Comparison of ENCODE assay signal across 37 cellular contexts in the genomic region with DNA sequence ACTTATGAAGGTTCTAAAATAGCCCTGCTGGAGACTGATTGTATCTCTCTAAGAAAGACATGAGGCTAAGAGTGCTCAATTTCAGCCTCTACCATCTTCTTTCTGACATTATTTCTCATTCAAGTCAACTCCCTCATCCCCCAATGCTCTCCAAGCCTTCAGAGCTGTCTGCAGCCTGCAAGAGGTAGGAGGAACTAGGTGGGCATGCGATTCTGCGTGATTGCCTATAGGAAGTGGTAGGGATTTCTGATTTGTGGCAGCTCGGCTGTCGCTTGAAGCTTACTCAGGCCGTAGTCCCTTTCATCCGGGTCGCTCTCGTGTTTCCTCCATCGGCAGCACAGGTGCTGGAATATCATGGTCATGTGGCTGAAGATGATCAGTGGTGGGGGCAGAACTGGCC.
"Had no signal": no experiment of that assay in that cellular context is flagged by ENCODE, and none has a peak within 500 bp of the region (broad histone marks: within the 10 kb centered on the region; RNA-seq: fewer than 3 reads in every experiment).

No MANE protein-coding gene starts in this region.

- H3K27ac Mint-ChIP-seq: activated CD4-positive, alpha-beta memory T cell treated with anti-CD3 and anti-CD28 coated beads, Interleukin-2, amount 10 ng/mL, durations not matched to agents 7 days and 5 days; activated CD4-positive, alpha-beta T cell treated with anti-CD3 and anti-CD28 coated beads for 36 hours; activated CD4-positive, alpha-beta T cell treated with anti-CD3 and anti-CD28 coated beads, Interleukin-2, amount 10 ng/mL, durations not matched to agents 7 days and 5 days; activated CD8-positive, alpha-beta memory T cell treated with anti-CD3 and anti-CD28 coated beads, Interleukin-2, amount 10 ng/mL, durations not matched to agents 7 days and 5 days; activated CD8-positive, alpha-beta T cell treated with anti-CD3 and anti-CD28 coated beads, Interleukin-2, amount 10 ng/mL, durations not matched to agents 7 days and 5 days; activated naive CD4-positive, alpha-beta T cell treated with anti-CD3 and anti-CD28 coated beads, Interleukin-2, amount 10 ng/mL, durations not matched to agents 7 days and 5 days; activated naive CD8-positive, alpha-beta T cell; activated naive CD8-positive, alpha-beta T cell treated with anti-CD3 and anti-CD28 coated beads, Interleukin-2, amount 50 U/mL, for 24 hours; activated T-cell treated with anti-CD3 and anti-CD28 coated beads, Interleukin-2, amount 50 U/mL, for 24 hours; activated T-helper 2 cell treated with anti-CD3 and anti-CD28 coated beads, Interferon-gamma antibody, Interleukin-2, Interleukin-4, amounts not matched to agents 10 μg/mL and 5 μg/mL and 100 μg/mL, durations not matched to agents 14 hours and 24 hours and 36 hours; T-helper 1 cell treated with Interleukin-12 subunit alpha and Interleukin-12 subunit beta and Interleukin-4 antibody, amounts not matched to agents 30 μg/mL and 1 μg/mL, for 36 hours; T-helper 2 cell treated with Interferon-gamma antibody and Interleukin-4, amounts not matched to agents 5 μg/mL and 100 μg/mL, for 36 hours had no signal

- H3K4me1 Mint-ChIP-seq: central memory CD8-positive, alpha-beta T cell had no signal

- ATAC-seq: activated CD4-positive, alpha-beta T cell treated with anti-CD3 and anti-CD28 coated beads for 36 hours; activated CD4-positive, CD25-positive, alpha-beta regulatory T cell treated with anti-CD3 and anti-CD28 coated beads, Interleukin-2, amount 50 U/mL, for 24 hours; activated CD8-positive, alpha-beta memory T cell treated with anti-CD3 and anti-CD28 coated beads, Interleukin-2, amount 10 ng/mL, durations not matched to agents 7 days and 5 days; activated CD8-positive, alpha-beta T cell treated with anti-CD3 and anti-CD28 coated beads, Interleukin-2, amount 10 ng/mL, durations not matched to agents 7 days and 5 days; activated naive CD8-positive, alpha-beta T cell treated with anti-CD3 and anti-CD28 coated beads, Interleukin-2, amount 50 U/mL, for 24 hours; WTC11 had no signal

- H3K36me3 Mint-ChIP-seq: activated CD8-positive, alpha-beta memory T cell treated with anti-CD3 and anti-CD28 coated beads, Interleukin-2, amount 10 ng/mL, durations not matched to agents 7 days and 5 days; activated naive CD4-positive, alpha-beta T cell treated with anti-CD3 and anti-CD28 coated beads, Interleukin-2, amount 10 ng/mL, durations not matched to agents 7 days and 5 days; activated naive CD4-positive, alpha-beta T cell treated with anti-CD3 and anti-CD28 coated beads, Interleukin-2, amount 50 U/mL, for 24 hours; activated naive CD8-positive, alpha-beta T cell; WTC11 had no signal

- H3K27ac ChIP-seq: ascending aorta, cardiac muscle cell, WERI-Rb-1 had no signal

- H3K9me3 ChIP-seq: ascending aorta had no signal

- H3K36me3 ChIP-seq: ascending aorta, cardiac muscle cell, WERI-Rb-1 had no signal

- H3K9me3 Mint-ChIP-seq: activated naive CD4-positive, alpha-beta T cell treated with anti-CD3 and anti-CD28 coated beads, Interleukin-2, amount 50 U/mL, for 24 hours; activated naive CD8-positive, alpha-beta T cell treated with anti-CD3 and anti-CD28 coated beads, Interleukin-2, amount 10 ng/mL, durations not matched to agents 7 days and 5 days; activated naive CD8-positive, alpha-beta T cell treated with anti-CD3 and anti-CD28 coated beads, Interleukin-2, amount 50 U/mL, for 24 hours; activated T-cell treated with anti-CD3 and anti-CD28 coated beads, Interleukin-2, amount 50 U/mL, for 24 hours; activated T-helper 2 cell treated with anti-CD3 and anti-CD28 coated beads, Interferon-gamma antibody, Interleukin-2, Interleukin-4, amounts not matched to agents 10 μg/mL and 5 μg/mL and 100 μg/mL, durations not matched to agents 14 hours and 24 hours and 36 hours; brain; central memory CD8-positive, alpha-beta T cell; T-helper 1 cell treated with Interleukin-12 subunit alpha and Interleukin-12 subunit beta and Interleukin-4 antibody, amounts not matched to agents 30 μg/mL and 1 μg/mL, for 36 hours; T-helper 2 cell treated with Interferon-gamma antibody and Interleukin-4, amounts not matched to agents 5 μg/mL and 100 μg/mL, for 36 hours had no signal

- H3K4me3 Mint-ChIP-seq: activated CD4-positive, alpha-beta memory T cell treated with anti-CD3 and anti-CD28 coated beads, Interleukin-2, amount 10 ng/mL, durations not matched to agents 7 days and 5 days; activated CD4-positive, alpha-beta T cell treated with anti-CD3 and anti-CD28 coated beads for 36 hours; activated CD4-positive, alpha-beta T cell treated with anti-CD3 and anti-CD28 coated beads, Interleukin-2, amount 10 ng/mL, durations not matched to agents 7 days and 5 days; activated CD8-positive, alpha-beta memory T cell treated with anti-CD3 and anti-CD28 coated beads, Interleukin-2, amount 10 ng/mL, durations not matched to agents 7 days and 5 days; activated CD8-positive, alpha-beta T cell treated with anti-CD3 and anti-CD28 coated beads, Interleukin-2, amount 10 ng/mL, durations not matched to agents 7 days and 5 days; activated naive CD4-positive, alpha-beta T cell treated with anti-CD3 and anti-CD28 coated beads, Interleukin-2, amount 10 ng/mL, durations not matched to agents 7 days and 5 days; activated naive CD4-positive, alpha-beta T cell treated with anti-CD3 and anti-CD28 coated beads, Interleukin-2, amount 50 U/mL, for 24 hours; activated naive CD8-positive, alpha-beta T cell; activated naive CD8-positive, alpha-beta T cell treated with anti-CD3 and anti-CD28 coated beads, Interleukin-2, amount 10 ng/mL, durations not matched to agents 7 days and 5 days; activated naive CD8-positive, alpha-beta T cell treated with anti-CD3 and anti-CD28 coated beads, Interleukin-2, amount 50 U/mL, for 24 hours; activated T-cell treated with anti-CD3 and anti-CD28 coated beads, Interleukin-2, amount 50 U/mL, for 24 hours; brain; central memory CD8-positive, alpha-beta T cell; T-helper 1 cell treated with Interleukin-12 subunit alpha and Interleukin-12 subunit beta and Interleukin-4 antibody, amounts not matched to agents 30 μg/mL and 1 μg/mL, for 36 hours; T-helper 2 cell treated with Interferon-gamma antibody and Interleukin-4, amounts not matched to agents 5 μg/mL and 100 μg/mL, for 36 hours; WTC11 had no signal

- H3K4me3 ChIP-seq: ascending aorta, cardiac muscle cell had no signal

- DNase-seq: activated CD4-positive, alpha-beta memory T cell treated with anti-CD3 and anti-CD28 coated beads, Interleukin-2, amount 10 ng/mL, durations not matched to agents 7 days and 5 days; activated CD4-positive, alpha-beta T cell treated with anti-CD3 and anti-CD28 coated beads for 1 hour; activated CD4-positive, alpha-beta T cell treated with anti-CD3 and anti-CD28 coated beads for 36 hours; activated CD4-positive, alpha-beta T cell treated with anti-CD3 and anti-CD28 coated beads for 48 hours; activated CD4-positive, alpha-beta T cell treated with anti-CD3 and anti-CD28 coated beads, Interleukin-2, amount 10 ng/mL, durations not matched to agents 7 days and 5 days; activated CD4-positive, alpha-beta T cell treated with anti-CD3 and anti-CD28 coated beads, Interleukin-2, amount 50 U/mL, for 48 hours; activated CD4-positive, CD25-positive, alpha-beta regulatory T cell; activated CD8-positive, alpha-beta memory T cell treated with anti-CD3 and anti-CD28 coated beads for 24 hours; activated CD8-positive, alpha-beta memory T cell treated with anti-CD3 and anti-CD28 coated beads, Interleukin-2, amount 10 ng/mL, durations not matched to agents 7 days and 5 days; activated CD8-positive, alpha-beta memory T cell treated with anti-CD3 and anti-CD28 coated beads, Interleukin-2, amount 50 U/mL, for 48 hours; activated CD8-positive, alpha-beta T cell treated with anti-CD3 and anti-CD28 coated beads, Interleukin-2, amount 10 ng/mL, durations not matched to agents 7 days and 5 days; activated effector memory CD4-positive, alpha-beta T cell treated with Interleukin-2 at 50 U/mL for 16 hours; activated gamma-delta T cell; activated naive CD4-positive, alpha-beta T cell treated with anti-CD3 and anti-CD28 coated beads, Interleukin-2, amount 10 ng/mL, durations not matched to agents 7 days and 5 days; activated naive CD4-positive, alpha-beta T cell treated with Interleukin-2 at 50 U/mL for 16 hours; activated naive CD8-positive, alpha-beta T cell treated with anti-CD3 and anti-CD28 coated beads, Interleukin-2, amount 10 ng/mL, durations not matched to agents 7 days and 5 days; activated naive CD8-positive, alpha-beta T cell treated with anti-CD3 and anti-CD28 coated beads, Interleukin-2, amount 50 U/mL, for 24 hours; activated T-cell treated with anti-CD3 and anti-CD28 coated beads, Interleukin-2, amount 50 U/mL, for 24 hours; activated T-cell treated with anti-CD3 and anti-CD28 coated beads, Interleukin-2, amount 50 U/mL, for 48 hours; amygdala; anterior cingulate cortex; cerebellar nuclear complex; T-helper 1 cell; T-helper 2 cell; T-helper 9 cell; WERI-Rb-1 had no signal

- H3K27me3 ChIP-seq: ascending aorta, cardiac muscle cell had no signal

- H3K27me3 Mint-ChIP-seq: activated CD4-positive, alpha-beta memory T cell treated with anti-CD3 and anti-CD28 coated beads, Interleukin-2, amount 10 ng/mL, durations not matched to agents 7 days and 5 days; activated CD4-positive, alpha-beta T cell treated with anti-CD3 and anti-CD28 coated beads for 36 hours; activated CD4-positive, alpha-beta T cell treated with anti-CD3 and anti-CD28 coated beads, Interleukin-2, amount 10 ng/mL, durations not matched to agents 7 days and 5 days; activated CD8-positive, alpha-beta memory T cell treated with anti-CD3 and anti-CD28 coated beads, Interleukin-2, amount 10 ng/mL, durations not matched to agents 7 days and 5 days; activated naive CD4-positive, alpha-beta T cell treated with anti-CD3 and anti-CD28 coated beads, Interleukin-2, amount 50 U/mL, for 24 hours; activated naive CD8-positive, alpha-beta T cell; activated naive CD8-positive, alpha-beta T cell treated with anti-CD3 and anti-CD28 coated beads, Interleukin-2, amount 10 ng/mL, durations not matched to agents 7 days and 5 days; activated naive CD8-positive, alpha-beta T cell treated with anti-CD3 and anti-CD28 coated beads, Interleukin-2, amount 50 U/mL, for 24 hours; activated T-cell treated with anti-CD3 and anti-CD28 coated beads, Interleukin-2, amount 50 U/mL, for 24 hours; brain; central memory CD8-positive, alpha-beta T cell had no signal
